8 cellular contexts compared by ENCODE assay signal in the genomic region with DNA sequence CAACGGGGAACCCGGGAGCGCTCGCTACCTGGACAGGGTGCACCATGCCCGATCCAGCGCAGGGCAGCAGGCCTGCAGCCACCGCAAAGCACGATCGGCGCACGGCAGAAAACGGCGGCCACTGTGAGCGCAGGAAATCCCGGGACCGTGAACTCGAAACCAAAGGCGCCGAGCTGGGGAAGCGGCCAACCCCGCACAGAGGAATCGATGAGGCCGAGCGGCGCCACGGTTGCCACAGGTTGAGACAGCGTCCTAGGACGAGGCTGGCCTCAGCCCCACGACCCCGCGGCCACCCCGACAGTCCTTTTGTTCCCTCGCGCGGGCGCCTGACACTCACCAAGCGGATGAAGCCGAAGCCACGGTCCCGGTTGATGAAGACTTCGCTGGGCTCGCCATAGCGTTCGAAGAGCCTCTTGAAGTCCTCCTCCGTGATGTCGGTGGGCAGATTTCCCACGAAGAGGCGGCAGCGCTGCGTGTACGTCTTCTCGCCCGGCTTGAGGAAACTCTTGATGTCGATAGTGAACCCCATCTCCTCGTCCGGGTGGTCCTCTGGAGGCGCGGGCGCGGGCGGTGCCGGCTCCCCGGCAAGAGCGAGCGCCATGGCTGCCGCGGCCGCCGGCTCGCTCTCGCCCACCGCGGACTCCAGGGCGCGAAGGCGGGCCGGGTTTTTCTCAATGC.
DNase-seq lines count a peak whose midpoint lies in the region; ATAC-seq and TF ChIP-seq lines count a peak whose summit lies in the region.

No MANE protein-coding gene starts in this region.

- H3K9ac ChIP-seq in OCI-LY3 (ENCODE audit: low read length) = peak overlapping the region; percentile 96

- peak; percentile 54 for ATAC-seq in HG03045 (IDR thresholded peaks at IDR 0.05; ENCODE audit: unreplicated experiment)
- ATAC-seq in stimulated activated naive CD8-positive, alpha-beta T cell treated with anti-CD3 and anti-CD28 coated beads, Interleukin-15, amount 100 ng/mL, for 72 hours = peak; percentile 71

- peak overlapping the region; percentile 79 for H3K27ac ChIP-seq in OCI-LY3 (ENCODE audit: low read length)

- 0 out of 2 replicates have a peak overlapping the region, but pooled peaks have one; percentile 45 for H2AFZ ChIP-seq in OCI-LY3 (ENCODE audit: low read depth, low read length)

- peaks cover 32% of the 10 kb centered on the region for H3K79me2 ChIP-seq in OCI-LY3 (ENCODE audit: low read length)

- no peak for TF ChIP-seq CTCF in OCI-LY3 (IDR thresholded peaks at IDR 0.05; ENCODE audit: low read depth, low read length)
- TF ChIP-seq CTCF in fibroblast of pulmonary artery (IDR thresholded peaks at IDR 0.05; ENCODE audit: low read length, missing control alignments) = no peak
- no peak for TF ChIP-seq CTCF in nephron progenitor cell (IDR thresholded peaks at IDR 0.05)

- peak overlapping the region; percentile 74 for H3K4me2 ChIP-seq in OCI-LY3 (ENCODE audit: low read length)

- peaks cover 2% of the 10 kb centered on the region; the same call in 1 of the 2 replicates for H4K20me1 ChIP-seq in OCI-LY3 (ENCODE audit: insufficient read depth, low read length)

- peaks cover 15% of the 10 kb centered on the region for H3K36me3 ChIP-seq in OCI-LY3 (replicated peaks; ENCODE audit: low read depth, low read length)

- peaks cover 5% of the 10 kb centered on the region for H3K27me3 Mint-ChIP-seq in nephron progenitor cell (ENCODE audit: low read depth, poor library complexity)
- H3K27me3 Mint-ChIP-seq in stimulated activated naive CD8-positive, alpha-beta T cell treated with anti-CD3 and anti-CD28 coated beads, Interleukin-15, amount 100 ng/mL, for 72 hours = no peaks in the 10 kb centered on the region

- peak overlapping the region; percentile 98 for H3K4me3 Mint-ChIP-seq in nephron progenitor cell
- H3K4me3 Mint-ChIP-seq in stimulated activated naive CD8-positive, alpha-beta T cell treated with anti-CD3 and anti-CD28 coated beads, Interleukin-15, amount 100 ng/mL, for 72 hours = peak overlapping the region; percentile 96

- H3K4me1 Mint-ChIP-seq in nephron progenitor cell = peaks cover 5% of the 10 kb centered on the region
- H3K4me1 Mint-ChIP-seq in stimulated activated naive CD8-positive, alpha-beta T cell treated with anti-CD3 and anti-CD28 coated beads, Interleukin-15, amount 100 ng/mL, for 72 hours = peaks cover 13% of the 10 kb centered on the region

- H3K27me3 ChIP-seq in OCI-LY3 (ENCODE audit: low read depth, low read length) = no peaks in the 10 kb centered on the region

- H3K4me3 ChIP-seq in OCI-LY3 (ENCODE audit: low read length) (peak overlapping the region; percentile 91), fibroblast of pulmonary artery (replicated peaks; ENCODE audit: low read depth, low read length) (peak overlapping the region; percentile 94)

- H3K9me3 Mint-ChIP-seq in nephron progenitor cell = peaks cover 27% of the 10 kb centered on the region
- H3K9me3 Mint-ChIP-seq in stimulated activated naive CD8-positive, alpha-beta T cell treated with anti-CD3 and anti-CD28 coated beads, Interleukin-15, amount 100 ng/mL, for 72 hours = no peaks in the 10 kb centered on the region

- no peaks in the 10 kb centered on the region for H3K9me3 ChIP-seq in OCI-LY3 (ENCODE audit: insufficient read depth, low read length)

- H3K27ac Mint-ChIP-seq in nephron progenitor cell = peak overlapping the region; percentile 99
- H3K27ac Mint-ChIP-seq in stimulated activated naive CD8-positive, alpha-beta T cell treated with anti-CD3 and anti-CD28 coated beads, Interleukin-15, amount 100 ng/mL, for 72 hours = peak overlapping the region; percentile 99

- DNase-seq in NCI-H524 (lab: John Stamatoyannopoulos, UW) (peak; percentile 23 to 55), NCI-H524 treated with DMSO at 0.1 percent for 48 hours (lab: John Stamatoyannopoulos, UW) (no peak), fibroblast of pulmonary artery (ENCODE audit: low read depth) (peak; percentile 56), nephron progenitor cell (peak; percentile 60)
- DNase-seq in activated effector memory CD4-positive, alpha-beta T cell treated with Interleukin-2 at 50 U/mL for 16 hours = peak; percentile 43
- peak; percentile 52 to 65 for DNase-seq in stimulated activated naive CD8-positive, alpha-beta T cell treated with anti-CD3 and anti-CD28 coated beads, Interleukin-15, amount 100 ng/mL, for 72 hours

- peaks cover 4% of the 10 kb centered on the region; the same call in 1 of the 2 replicates for H3K4me1 ChIP-seq in OCI-LY3 (ENCODE audit: low read length)

- peaks cover 36% of the 10 kb centered on the region for H3K36me3 Mint-ChIP-seq in nephron progenitor cell (ENCODE audit: low read depth)
